In genomic region chr7:47193003-47193402, GRCh38 we compare ENCODE assay signal across 19 cellular contexts.
"Had no signal": no experiment of that assay in that cellular context is flagged by ENCODE, and none has a peak within 500 bp of the region (broad histone marks: within the 10 kb centered on the region; RNA-seq: fewer than 3 reads in every experiment).

No MANE protein-coding gene starts in this region.

- ATAC-seq: naive thymus-derived CD8-positive, alpha-beta T cell had no signal

- H3K9me3 ChIP-seq: neutrophil, tibial artery had no signal

- H3K9ac ChIP-seq: parathyroid adenoma had no signal

- H3K4me3 ChIP-seq: tibial artery had no signal

- H3K4me1 ChIP-seq: parathyroid adenoma, tibial artery had no signal

- H3K36me3 ChIP-seq: brain microvascular endothelial cell, neutrophil, tibial artery had no signal

- H3K27ac ChIP-seq: brain microvascular endothelial cell, neutrophil, parathyroid adenoma, tibial artery had no signal

- DNase-seq: activated CD4-positive, alpha-beta T cell treated with anti-CD3 and anti-CD28 coated beads, Interleukin-2, amount 10 ng/mL, durations not matched to agents 7 days and 5 days; activated CD4-positive, CD25-positive, alpha-beta regulatory T cell; activated CD8-positive, alpha-beta memory T cell treated with anti-CD3 and anti-CD28 coated beads for 24 hours; activated gamma-delta T cell treated with Interleukin-2 at 50 U/mL for 16 hours; activated naive CD8-positive, alpha-beta T cell treated with anti-CD3 and anti-CD28 coated beads for 36 hours; amygdala; brain microvascular endothelial cell; effector CD8-positive, alpha-beta T cell; foreskin melanocyte; immature natural killer cell; naive thymus-derived CD8-positive, alpha-beta T cell; retina; stimulated activated CD4-positive, alpha-beta T cell treated with anti-CD3 and anti-CD28 coated beads, Interleukin-15, amount 100 ng/mL, for 24 hours; stimulated activated CD4-positive, alpha-beta T cell treated with anti-CD3 and anti-CD28 coated beads, Interleukin-4, amount 100 ng/mL, for 1 hour; stimulated activated naive B cell treated with anti-CD40 and anti-IgM and Interleukin-4, amounts not matched to agents 10 μg/mL and 1 μg/mL and 100 μg/mL, for 72 hours; SW 1271; tibial artery had no signal
